In the genomic region with DNA sequence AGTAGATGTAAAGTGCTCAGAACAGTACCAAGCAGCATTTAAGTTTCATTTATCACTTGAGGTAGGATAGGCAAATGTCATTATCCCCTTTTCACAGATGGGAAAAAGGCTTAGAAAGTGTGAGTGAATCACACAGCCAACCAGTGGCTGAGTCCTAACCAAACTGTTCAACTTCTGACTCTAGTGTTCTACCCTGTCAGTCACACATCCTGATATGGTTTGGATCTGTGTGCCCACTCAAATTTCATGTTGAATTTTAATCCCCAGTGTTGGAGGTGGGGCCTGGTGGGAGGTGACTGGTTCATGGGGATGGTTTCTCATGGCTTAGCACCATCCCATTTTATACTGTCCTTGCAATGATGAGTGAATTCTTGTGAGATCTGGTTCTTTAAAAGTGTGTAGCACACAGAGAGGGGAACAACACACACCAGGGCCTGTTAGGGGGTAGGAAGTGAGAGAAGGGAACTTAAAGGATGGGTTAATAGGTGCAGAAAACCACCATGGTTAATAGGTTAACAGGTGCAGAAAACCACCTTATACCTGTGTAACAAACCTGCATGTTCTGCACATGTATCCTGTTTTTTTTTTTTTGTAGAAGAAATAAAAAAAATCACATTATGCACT, we compare ENCODE assay signal across 1 cellular context.
TF ChIP-seq lines count a peak whose summit lies in the region.

No MANE protein-coding gene starts in this region.

TF ChIP-seq in GM23338, 12 proteins besides CTCF, POLR2A, EP300 and RAD21 (continued from another document):
- TF ChIP-seq, protein P1, sequence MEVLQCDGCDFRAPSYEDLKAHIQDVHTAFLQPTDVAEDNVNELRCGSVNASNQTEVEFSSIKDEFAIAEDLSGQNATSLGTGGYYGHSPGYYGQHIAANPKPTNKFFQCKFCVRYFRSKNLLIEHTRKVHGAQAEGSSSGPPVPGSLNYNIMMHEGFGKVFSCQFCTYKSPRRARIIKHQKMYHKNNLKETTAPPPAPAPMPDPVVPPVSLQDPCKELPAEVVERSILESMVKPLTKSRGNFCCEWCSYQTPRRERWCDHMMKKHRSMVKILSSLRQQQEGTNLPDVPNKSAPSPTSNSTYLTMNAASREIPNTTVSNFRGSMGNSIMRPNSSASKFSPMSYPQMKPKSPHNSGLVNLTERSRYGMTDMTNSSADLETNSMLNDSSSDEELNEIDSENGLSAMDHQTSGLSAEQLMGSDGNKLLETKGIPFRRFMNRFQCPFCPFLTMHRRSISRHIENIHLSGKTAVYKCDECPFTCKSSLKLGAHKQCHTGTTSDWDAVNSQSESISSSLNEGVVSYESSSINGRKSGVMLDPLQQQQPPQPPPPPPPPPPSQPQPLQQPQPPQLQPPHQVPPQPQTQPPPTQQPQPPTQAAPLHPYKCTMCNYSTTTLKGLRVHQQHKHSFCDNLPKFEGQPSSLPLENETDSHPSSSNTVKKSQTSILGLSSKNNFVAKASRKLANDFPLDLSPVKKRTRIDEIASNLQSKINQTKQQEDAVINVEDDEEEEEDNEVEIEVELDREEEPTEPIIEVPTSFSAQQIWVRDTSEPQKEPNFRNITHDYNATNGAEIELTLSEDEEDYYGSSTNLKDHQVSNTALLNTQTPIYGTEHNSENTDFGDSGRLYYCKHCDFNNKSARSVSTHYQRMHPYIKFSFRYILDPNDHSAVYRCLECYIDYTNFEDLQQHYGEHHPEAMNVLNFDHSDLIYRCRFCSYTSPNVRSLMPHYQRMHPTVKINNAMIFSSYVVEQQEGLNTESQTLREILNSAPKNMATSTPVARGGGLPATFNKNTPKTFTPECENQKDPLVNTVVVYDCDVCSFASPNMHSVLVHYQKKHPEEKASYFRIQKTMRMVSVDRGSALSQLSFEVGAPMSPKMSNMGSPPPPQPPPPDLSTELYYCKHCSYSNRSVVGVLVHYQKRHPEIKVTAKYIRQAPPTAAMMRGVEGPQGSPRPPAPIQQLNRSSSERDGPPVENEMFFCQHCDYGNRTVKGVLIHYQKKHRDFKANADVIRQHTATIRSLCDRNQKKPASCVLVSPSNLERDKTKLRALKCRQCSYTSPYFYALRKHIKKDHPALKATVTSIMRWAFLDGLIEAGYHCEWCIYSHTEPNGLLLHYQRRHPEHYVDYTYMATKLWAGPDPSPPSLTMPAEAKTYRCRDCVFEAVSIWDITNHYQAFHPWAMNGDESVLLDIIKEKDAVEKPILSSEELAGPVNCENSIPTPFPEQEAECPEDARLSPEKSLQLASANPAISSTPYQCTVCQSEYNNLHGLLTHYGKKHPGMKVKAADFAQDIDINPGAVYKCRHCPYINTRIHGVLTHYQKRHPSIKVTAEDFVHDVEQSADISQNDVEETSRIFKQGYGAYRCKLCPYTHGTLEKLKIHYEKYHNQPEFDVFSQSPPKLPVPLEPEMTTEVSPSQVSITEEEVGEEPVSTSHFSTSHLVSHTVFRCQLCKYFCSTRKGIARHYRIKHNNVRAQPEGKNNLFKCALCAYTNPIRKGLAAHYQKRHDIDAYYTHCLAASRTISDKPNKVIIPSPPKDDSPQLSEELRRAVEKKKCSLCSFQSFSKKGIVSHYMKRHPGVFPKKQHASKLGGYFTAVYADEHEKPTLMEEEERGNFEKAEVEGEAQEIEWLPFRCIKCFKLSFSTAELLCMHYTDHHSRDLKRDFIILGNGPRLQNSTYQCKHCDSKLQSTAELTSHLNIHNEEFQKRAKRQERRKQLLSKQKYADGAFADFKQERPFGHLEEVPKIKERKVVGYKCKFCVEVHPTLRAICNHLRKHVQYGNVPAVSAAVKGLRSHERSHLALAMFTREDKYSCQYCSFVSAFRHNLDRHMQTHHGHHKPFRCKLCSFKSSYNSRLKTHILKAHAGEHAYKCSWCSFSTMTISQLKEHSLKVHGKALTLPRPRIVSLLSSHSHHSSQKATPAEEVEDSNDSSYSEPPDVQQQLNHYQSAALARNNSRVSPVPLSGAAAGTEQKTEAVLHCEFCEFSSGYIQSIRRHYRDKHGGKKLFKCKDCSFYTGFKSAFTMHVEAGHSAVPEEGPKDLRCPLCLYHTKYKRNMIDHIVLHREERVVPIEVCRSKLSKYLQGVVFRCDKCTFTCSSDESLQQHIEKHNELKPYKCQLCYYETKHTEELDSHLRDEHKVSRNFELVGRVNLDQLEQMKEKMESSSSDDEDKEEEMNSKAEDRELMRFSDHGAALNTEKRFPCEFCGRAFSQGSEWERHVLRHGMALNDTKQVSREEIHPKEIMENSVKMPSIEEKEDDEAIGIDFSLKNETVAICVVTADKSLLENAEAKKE (CRISPR knock-in tag; IDR thresholded peaks at IDR 0.05), result no peak
- TF ChIP-seq JUNB (IDR thresholded peaks at IDR 0.05; ENCODE audit: unreplicated experiment), result no peak
